In genomic region chr1:65067491-65068201, GRCh38 we compare ENCODE assay signal across 8 cellular contexts.
DNase-seq lines count a peak whose midpoint lies in the region; ATAC-seq and TF ChIP-seq lines count a peak whose summit lies in the region.

No MANE protein-coding gene starts in this region.

- H3K36me3 ChIP-seq in KOPT-K1 (ENCODE audit: insufficient read depth, low read length) (no peaks in the 10 kb centered on the region), RWPE2 (ENCODE audit: low read depth) (no peaks in the 10 kb centered on the region)

- TF ChIP-seq CTCF in CD4-positive, alpha-beta T cell (IDR thresholded peaks at IDR 0.05), result no peak
- TF ChIP-seq CTCF in RWPE2 (IDR thresholded peaks at IDR 0.05; ENCODE audit: poor library complexity, severe bottlenecking), result no peak
- no peak for TF ChIP-seq CTCF in foreskin keratinocyte (conservative IDR thresholded peaks at IDR 0.05)
- TF ChIP-seq CTCF in natural killer cell (IDR thresholded peaks at IDR 0.05), result no peak

- CTCF ChIA-PET in CD4-positive, alpha-beta T cell (lab: Charles Lee), result interaction anchor here (6.3 kb wide), 1 partner anchor 7 kb away, joined by 91 read pairs; no protein-coding TSS in a partner anchor
- CTCF ChIA-PET in activated naive CD4-positive, alpha-beta T cell treated with anti-CD3 and anti-CD28 coated beads for 36 hours (lab: Charles Lee), result no interaction called here

- H3K4me1 Mint-ChIP-seq in CD4-positive, alpha-beta T cell (ENCODE audit: low read depth), result peaks cover 64% of the 10 kb centered on the region
- peaks cover 51% of the 10 kb centered on the region for H3K4me1 Mint-ChIP-seq in activated naive CD4-positive, alpha-beta T cell treated with anti-CD3 and anti-CD28 coated beads for 36 hours (ENCODE audit: low read depth)
- H3K4me1 Mint-ChIP-seq in natural killer cell, result peaks cover 44 to 54% of the 10 kb centered on the region in 2 donors

- no peaks in the 10 kb centered on the region for H3K9me3 ChIP-seq in CD4-positive, alpha-beta T cell (ENCODE audit: control insufficient read depth, low read length)
- H3K9me3 ChIP-seq in KOPT-K1 (ENCODE audit: insufficient read depth, low read length, poor library complexity, severe bottlenecking) (no peaks in the 10 kb centered on the region), RWPE2 (ENCODE audit: severe bottlenecking) (no peaks in the 10 kb centered on the region)

- POLR2A ChIA-PET in CD4-positive, alpha-beta T cell (lab: Charles Lee), result interaction anchor here (1.3 to 2.1 kb wide), 7 partner anchors 17 to 353 kb away, joined by 3 to 36 read pairs (median 6); partner anchors contain the start of genes JAK1, LEPR, LEPROT and RAVER2

- H3K27me3 Mint-ChIP-seq in CD4-positive, alpha-beta T cell, result no peaks in the 10 kb centered on the region
- H3K27me3 Mint-ChIP-seq in activated naive CD4-positive, alpha-beta T cell treated with anti-CD3 and anti-CD28 coated beads for 36 hours (ENCODE audit: low read depth), result no peaks in the 10 kb centered on the region
- no peaks in the 10 kb centered on the region for H3K27me3 Mint-ChIP-seq in natural killer cell (ENCODE audit: low read depth in 2 of 2)

- peak overlapping the region; percentile 90 for H3K4me3 Mint-ChIP-seq in CD4-positive, alpha-beta T cell
- H3K4me3 Mint-ChIP-seq in activated naive CD4-positive, alpha-beta T cell treated with anti-CD3 and anti-CD28 coated beads for 36 hours, result peak overlapping the region; percentile 87
- H3K4me3 Mint-ChIP-seq in natural killer cell, result peak overlapping the region; percentile 99

- H3K27ac ChIP-seq in CD4-positive, alpha-beta T cell (ENCODE audit: low read depth, low read length), result peak overlapping the region; percentile 98
- H3K27ac ChIP-seq in KOPT-K1 (ENCODE audit: low read depth, low read length, poor library complexity, severe bottlenecking) (peak overlapping the region; percentile 71), RWPE2 (ENCODE audit: poor library complexity, severe bottlenecking) (peak overlapping the region; percentile 10), foreskin keratinocyte (no peak overlapping the region)

- no peaks in the 10 kb centered on the region for H3K9me3 Mint-ChIP-seq in CD4-positive, alpha-beta T cell
- no peaks in the 10 kb centered on the region for H3K9me3 Mint-ChIP-seq in activated naive CD4-positive, alpha-beta T cell treated with anti-CD3 and anti-CD28 coated beads for 36 hours
- H3K9me3 Mint-ChIP-seq in natural killer cell, result no peaks in the 10 kb centered on the region

- peak overlapping the region; percentile 97 for H3K27ac Mint-ChIP-seq in CD4-positive, alpha-beta T cell
- peak overlapping the region; percentile 95 for H3K27ac Mint-ChIP-seq in activated naive CD4-positive, alpha-beta T cell treated with anti-CD3 and anti-CD28 coated beads for 36 hours
- H3K27ac Mint-ChIP-seq in natural killer cell, result peak overlapping the region; percentile 97

- H3K27me3 ChIP-seq in CD4-positive, alpha-beta T cell (ENCODE audit: control insufficient read depth, insufficient read depth, low read length), result no peaks in the 10 kb centered on the region
- H3K27me3 ChIP-seq in RWPE2 (ENCODE audit: insufficient read depth, poor library complexity, severe bottlenecking) (no peaks in the 10 kb centered on the region), foreskin keratinocyte (peaks cover 35% of the 10 kb centered on the region)

- peaks cover 26% of the 10 kb centered on the region for H3K36me3 Mint-ChIP-seq in CD4-positive, alpha-beta T cell (ENCODE audit: low read depth)
- no peaks in the 10 kb centered on the region for H3K36me3 Mint-ChIP-seq in activated naive CD4-positive, alpha-beta T cell treated with anti-CD3 and anti-CD28 coated beads for 36 hours (ENCODE audit: low read depth)
- H3K36me3 Mint-ChIP-seq in natural killer cell, result no peaks in the 10 kb centered on the region

- DNase-seq in CD4-positive, alpha-beta T cell, result peak; percentile 34 to 65 (median 54)
- DNase-seq in RWPE2 (ENCODE audit: low spot score) (no peak), foreskin keratinocyte (peak; percentile 32 to 52), natural killer cell (peak; percentile 47), stromal cell of bone marrow (ENCODE audit: low read depth) (peak; percentile 78)
- peak; percentile 71 for DNase-seq in activated naive CD4-positive, alpha-beta T cell treated with anti-CD3 and anti-CD28 coated beads for 36 hours

- intact Hi-C loops in CD4-positive, alpha-beta T cell (cut with DNase I, micrococcal nuclease), result loop anchor here (2.0 to 10.0 kb wide), 8 partner anchors 65 to 1473 kb away; partner anchors contain the start of genes JAK1 (in 1 of the 2), LEPR (in 1 of the 2), LEPROT (in 1 of the 2) and PGM1 (in 1 of the 2)
- intact Hi-C loops in activated naive CD4-positive, alpha-beta T cell treated with anti-CD3 and anti-CD28 coated beads for 36 hours (cut with micrococcal nuclease), result loop anchor here (1.0 to 10.0 kb wide), 15 partner anchors 8 to 1867 kb away; partner anchors contain the start of genes CACHD1, JAK1, LEPR and LEPROT
- intact Hi-C loops in natural killer cell (cut with micrococcal nuclease), result loop anchor here (2.0 kb wide), 2 partner anchors 101 to 353 kb away; partner anchors contain the start of genes JAK1, LEPR and LEPROT

- ATAC-seq in CD4-positive, alpha-beta T cell (ENCODE audit: poor library complexity), result peak; percentile 19
- ATAC-seq in GM21423 (IDR thresholded peaks at IDR 0.05; ENCODE audit: unreplicated experiment), result peak; percentile 29
- ATAC-seq in RWPE2 (ENCODE audit: low read depth), result peak; percentile 31; the same call in 2 of the 3 replicates
- peak; percentile 53 for ATAC-seq in foreskin keratinocyte
- ATAC-seq in natural killer cell, result peak; percentile 13 to 42 (median 14)

- H3K4me3 ChIP-seq in RWPE2 (ENCODE audit: severe bottlenecking), result peak overlapping the region; percentile 73

- H3K4me1 ChIP-seq in RWPE2 (ENCODE audit: insufficient read depth, poor library complexity, severe bottlenecking) (no peaks in the 10 kb centered on the region), foreskin keratinocyte (no peaks in the 10 kb centered on the region)
